ENCODE assay signal across 18 cellular contexts in genomic region chr6:108671790-108672189, GRCh38.
"Had no signal": no experiment of that assay in that cellular context is flagged by ENCODE, and none has a peak within 500 bp of the region (broad histone marks: within the 10 kb centered on the region; RNA-seq: fewer than 3 reads in every experiment).

No MANE protein-coding gene starts in this region.

- H3K4me3 ChIP-seq: left lung, ovary, thoracic aorta had no signal

- FAIRE-seq: urothelium cell line had no signal

- H3K9me3 ChIP-seq: left lung, ovary, thoracic aorta had no signal

- H3K27me3 Mint-ChIP-seq: activated naive CD4-positive, alpha-beta T cell treated with anti-CD3 and anti-CD28 coated beads, Interleukin-2, amount 50 U/mL, for 24 hours; stimulated activated naive CD8-positive, alpha-beta T cell treated with anti-CD3 and anti-CD28 coated beads, Interleukin-15, Interleukin-2, amounts not matched to agents 100 ng/mL and 50 ng/mL, for 24 hours had no signal

- H3K27me3 ChIP-seq: brain microvascular endothelial cell, left lung, ovary had no signal

- ATAC-seq: left lung had no signal

- H3K4me3 Mint-ChIP-seq: activated naive CD4-positive, alpha-beta T cell treated with anti-CD3 and anti-CD28 coated beads, Interleukin-2, amount 50 U/mL, for 24 hours; neural crest cell; stimulated activated naive CD8-positive, alpha-beta T cell treated with anti-CD3 and anti-CD28 coated beads, Interleukin-15, Interleukin-2, amounts not matched to agents 100 ng/mL and 50 ng/mL, for 24 hours had no signal

- H3K36me3 ChIP-seq: brain microvascular endothelial cell, ovary, thoracic aorta had no signal

- H3K27ac ChIP-seq: brain microvascular endothelial cell, ovary, thoracic aorta had no signal

- H3K9me3 Mint-ChIP-seq: activated naive CD4-positive, alpha-beta T cell treated with anti-CD3 and anti-CD28 coated beads, Interleukin-2, amount 50 U/mL, for 24 hours; activated T-helper 2 cell treated with anti-CD3 and anti-CD28 coated beads, Interferon-gamma antibody, Interleukin-2, Interleukin-4, amounts not matched to agents 10 μg/mL and 5 μg/mL and 100 μg/mL, durations not matched to agents 14 hours and 24 hours and 36 hours; neural crest cell; stimulated activated naive CD8-positive, alpha-beta T cell treated with anti-CD3 and anti-CD28 coated beads, Interleukin-15, Interleukin-2, amounts not matched to agents 100 ng/mL and 50 ng/mL, for 24 hours had no signal

- DNase-seq: activated CD4-positive, alpha-beta T cell treated with anti-CD3 and anti-CD28 coated beads, Interleukin-2, amount 50 U/mL, for 1 hour; activated T-cell treated with anti-CD3 and anti-CD28 coated beads for 4 hours; amniotic stem cell; brain microvascular endothelial cell; cerebellar nuclear complex; dermis blood vessel endothelial cell; erythroblast; islet precursor cell; left lung; ovary; stimulated activated CD4-positive, alpha-beta T cell treated with anti-CD3 and anti-CD28 coated beads, Interleukin-2, amount 100 ng/mL, for 48 hours; T-helper 2 cell had no signal

- H3K27ac Mint-ChIP-seq: activated naive CD4-positive, alpha-beta T cell treated with anti-CD3 and anti-CD28 coated beads, Interleukin-2, amount 50 U/mL, for 24 hours; activated T-helper 2 cell treated with anti-CD3 and anti-CD28 coated beads, Interferon-gamma antibody, Interleukin-2, Interleukin-4, amounts not matched to agents 10 μg/mL and 5 μg/mL and 100 μg/mL, durations not matched to agents 14 hours and 24 hours and 36 hours; stimulated activated naive CD8-positive, alpha-beta T cell treated with anti-CD3 and anti-CD28 coated beads, Interleukin-15, Interleukin-2, amounts not matched to agents 100 ng/mL and 50 ng/mL, for 24 hours had no signal
